In the genomic region with DNA sequence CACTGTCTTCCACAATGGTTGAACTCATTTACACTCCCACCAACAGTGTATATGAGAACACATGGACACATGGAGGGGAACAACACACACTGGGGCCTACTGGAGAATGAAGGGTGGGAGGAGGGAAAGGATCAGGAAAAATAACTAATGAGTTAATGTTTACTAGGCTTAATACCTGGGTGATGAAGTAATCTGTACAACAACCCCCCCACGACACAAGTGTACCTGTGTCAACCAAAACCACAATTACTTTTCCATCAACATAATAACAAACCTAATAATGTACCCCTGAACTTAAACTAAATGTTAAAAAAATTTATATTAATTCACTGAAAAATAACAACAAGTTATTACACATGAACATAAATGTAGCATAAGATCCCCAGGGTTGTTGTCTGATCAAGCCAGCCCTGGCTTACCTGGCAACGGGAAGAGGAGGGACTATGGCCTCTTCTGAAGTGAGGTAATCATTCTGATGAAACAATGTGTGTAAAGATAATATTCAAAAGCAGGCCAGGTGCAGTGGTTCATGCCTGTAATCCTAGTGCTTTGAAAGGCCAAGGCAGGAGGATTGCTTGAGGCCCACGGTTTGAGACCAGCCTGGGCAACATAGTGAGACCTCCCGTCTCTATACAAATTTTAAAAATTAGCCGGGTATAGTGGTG, we compare ENCODE assay signal across 23 cellular contexts. TPM values are rescaled to one million over a fixed set of nuclear protein-coding genes. Genes with fewer than 3 reads are reported as not detected.
"Had no signal": no experiment of that assay in that cellular context is flagged by ENCODE, and none has a peak within 500 bp of the region (broad histone marks: within the 10 kb centered on the region; RNA-seq: fewer than 3 reads in every experiment).

No MANE protein-coding gene starts in this region.

- H3K4me1 ChIP-seq: Peyer's patch, SJCRH30 had no signal

- H3K4me3 ChIP-seq: PC-9, Peyer's patch, SJCRH30 had no signal

- H2AFZ ChIP-seq: PC-9 had no signal

- H3K36me3 ChIP-seq: Peyer's patch, SJCRH30 had no signal

- H3K27me3 ChIP-seq: Peyer's patch, SJCRH30 had no signal

- DNase-seq: IMR-90; Kasumi-1; KG1; MM.1S; NCI-H1092 treated with DMSO at 0.1 percent for 48 hours; NCI-H1436; NCI-H1694; NCI-H187 treated with DMSO at 0.1 percent for 48 hours; NCI-H2029 treated with DMSO at 0.1 percent for 48 hours; NCI-H2107; NCI-H2171; NCI-H345; NCI-H446 treated with DMSO at 0.1 percent for 48 hours; NCI-H510A treated with DMSO at 0.1 percent for 48 hours; NCI-H526; NCI-H748 treated with DMSO at 0.1 percent for 48 hours; NK-92 treated with Interleukin-12 subunit alpha and Interleukin-12 subunit beta, amount 100 ng/mL, for 24 hours; OCI-M1; PC-9; Peyer's patch; SHP77 treated with DMSO at 0.1 percent for 48 hours; SJCRH30 had no signal

- H3K9me3 ChIP-seq: Peyer's patch, SJCRH30 had no signal

- H3K4me2 ChIP-seq: PC-9 had no signal

- H3K27ac ChIP-seq: PC-9, Peyer's patch, SJCRH30 had no signal

RNA-seq across cellular contexts. Expression of a gene that starts 41.2 kb away (rescaled TPM):
- total RNA-seq: PC-9; T-helper 1 cell treated with Interleukin-12 subunit alpha and Interleukin-12 subunit beta and Interleukin-4 antibody, amounts not matched to agents 30 ng/mL and 1 ng/mL, for 36 hours had no signal
- polyA plus RNA-seq: IMR-90 had no signal
